Comparison of ENCODE assay signal across 30 cellular contexts in genomic region chr4:78787392-78788004, GRCh38. TPM values are rescaled to one million over a fixed set of nuclear protein-coding genes. Genes with fewer than 3 reads are reported as not detected.
A peak's percentile ranks its signal among the peaks of the same experiment; 100 is the strongest.
DNase-seq lines count a peak whose midpoint lies in the region; ATAC-seq, FAIRE-seq and TF ChIP-seq lines count a peak whose summit lies in the region.
"Had no signal": no experiment of that assay in that cellular context is flagged by ENCODE, and none has a peak within 500 bp of the region (broad histone marks: within the 10 kb centered on the region; RNA-seq: fewer than 3 reads in every experiment).

No MANE protein-coding gene starts in this region.

- TF ChIP-seq CTCF in osteocyte (IDR thresholded peaks at IDR 0.05), result no peak

- H3K27me3 Mint-ChIP-seq in osteocyte (ENCODE audit: unreplicated experiment), result no peaks in the 10 kb centered on the region
- H3K27me3 Mint-ChIP-seq: activated naive CD8-positive, alpha-beta T cell treated with anti-CD3 and anti-CD28 coated beads, Interleukin-2, amount 50 U/mL, for 24 hours had no signal

- intact Hi-C loops in sciatic nerve (cut with DNase I), result loop anchor here (10.0 kb wide), 1 partner anchor 163 kb away; no protein-coding TSS in a partner anchor

- ATAC-seq in sciatic nerve (no peak), HG03439 (IDR thresholded peaks at IDR 0.05; ENCODE audit: unreplicated experiment) (no peak)
- ATAC-seq: activated naive CD8-positive, alpha-beta T cell treated with anti-CD3 and anti-CD28 coated beads, Interleukin-2, amount 50 U/mL, for 24 hours; stimulated activated effector memory CD8-positive, alpha-beta T cell treated with anti-CD3 and anti-CD28 coated beads, Interleukin-12 subunit alpha, Interleukin-12 subunit beta, amount 100 ng/mL, for 72 hours had no signal

- H3K4me3 Mint-ChIP-seq in osteocyte (ENCODE audit: unreplicated experiment), result no peak overlapping the region
- H3K4me3 Mint-ChIP-seq: activated naive CD8-positive, alpha-beta T cell treated with anti-CD3 and anti-CD28 coated beads, Interleukin-2, amount 50 U/mL, for 24 hours; CD14-positive monocyte; mesothelial cell of epicardium; stimulated activated effector memory CD8-positive, alpha-beta T cell treated with anti-CD3 and anti-CD28 coated beads, Interleukin-12 subunit alpha, Interleukin-12 subunit beta, amount 100 ng/mL, for 72 hours had no signal

- H3K27ac Mint-ChIP-seq in osteocyte (ENCODE audit: unreplicated experiment), result peak overlapping the region; percentile 65
- H3K27ac Mint-ChIP-seq: activated naive CD8-positive, alpha-beta T cell treated with anti-CD3 and anti-CD28 coated beads, Interleukin-2, amount 50 U/mL, for 24 hours; mesothelial cell of epicardium; stimulated activated effector memory CD8-positive, alpha-beta T cell treated with anti-CD3 and anti-CD28 coated beads, Interleukin-12 subunit alpha, Interleukin-12 subunit beta, amount 100 ng/mL, for 72 hours had no signal

- H3K9me3 Mint-ChIP-seq in osteocyte (ENCODE audit: unreplicated experiment), result no peaks in the 10 kb centered on the region
- H3K9me3 Mint-ChIP-seq: activated naive CD8-positive, alpha-beta T cell treated with anti-CD3 and anti-CD28 coated beads, Interleukin-2, amount 50 U/mL, for 24 hours; CD14-positive monocyte; mesothelial cell of epicardium; stimulated activated effector memory CD8-positive, alpha-beta T cell treated with anti-CD3 and anti-CD28 coated beads, Interleukin-12 subunit alpha, Interleukin-12 subunit beta, amount 100 ng/mL, for 72 hours had no signal

- no peaks in the 10 kb centered on the region for H3K36me3 Mint-ChIP-seq in osteocyte (ENCODE audit: unreplicated experiment)
- H3K36me3 Mint-ChIP-seq: mesothelial cell of epicardium; stimulated activated effector memory CD8-positive, alpha-beta T cell treated with anti-CD3 and anti-CD28 coated beads, Interleukin-12 subunit alpha, Interleukin-12 subunit beta, amount 100 ng/mL, for 72 hours had no signal

- FAIRE-seq in GM19239 (lab: Jason Lieb, UNC), result peak; percentile 4
- FAIRE-seq: HTR-8/SVneo had no signal

- DNase-seq in GM19239 (ENCODE audit: insufficient read length, low spot score) (no peak), NCI-H82 treated with DMSO at 0.1 percent for 48 hours (lab: John Stamatoyannopoulos, UW; ENCODE audit: unreplicated experiment) (peak; percentile 78), left kidney (ENCODE audit: low read depth, low spot score) (peak; percentile 9), osteocyte (ENCODE audit: extremely low spot score, unreplicated experiment) (no peak), sciatic nerve (ENCODE audit: low spot score) (no peak), NCI-H69 (lab: John Stamatoyannopoulos, UW) (no peak)
- DNase-seq: activated CD4-positive, alpha-beta T cell treated with anti-CD3 and anti-CD28 coated beads for 48 hours; activated gamma-delta T cell treated with Interleukin-2 at 50 U/mL for 16 hours; activated naive CD8-positive, alpha-beta T cell treated with anti-CD3 and anti-CD28 coated beads, Interleukin-2, amount 50 U/mL, for 24 hours; activated T-cell treated with anti-CD3 and anti-CD28 coated beads, Interleukin-2, amount 50 U/mL, for 1 hour; Calu3; DMS79 treated with DMSO at 0.1 percent for 48 hours; effector memory CD4-positive, alpha-beta T cell; GDM1; GOT3; KG1; left ventricle myocardium inferior; MM.1S; NCI-H1436; NCI-H2081 treated with DMSO at 0.1 percent for 48 hours; NCI-H226; NCI-H526 treated with DMSO at 0.1 percent for 48 hours; occipital lobe; SHP77 treated with DMSO at 0.1 percent for 48 hours; upper lobe of left lung had no signal

- peaks cover 25% of the 10 kb centered on the region for H3K4me1 Mint-ChIP-seq in osteocyte (ENCODE audit: unreplicated experiment)

RNA-seq across cellular contexts. Expression of gene BMP2K, which starts 11.3 kb away (rescaled TPM):
- total RNA-seq in osteocyte (19.5 and 23.0 TPM in 2 replicates), sciatic nerve (92.9 TPM)

Comparison
In these comparisons a context has a peak if more than half of its experiments do, and no peak if none do; other contexts are left out.
1. DNase-seq: peak in NCI-H82 treated with DMSO at 0.1 percent for 48 hours (single experiment) and left kidney (single experiment); none in GM19239 (single experiment), osteocyte (single experiment), sciatic nerve (single experiment) and NCI-H69 (single experiment).